22 cellular contexts compared by ENCODE assay signal in genomic region chr18:54187372-54187771, GRCh38.
"Had no signal": no experiment of that assay in that cellular context is flagged by ENCODE, and none has a peak within 500 bp of the region (broad histone marks: within the 10 kb centered on the region; RNA-seq: fewer than 3 reads in every experiment).

No MANE protein-coding gene starts in this region.

- ATAC-seq: effector memory CD8-positive, alpha-beta T cell; gastrocnemius medialis; heart right ventricle; left cardiac atrium; left ventricle myocardium superior; naive thymus-derived CD8-positive, alpha-beta T cell; stimulated activated effector memory CD8-positive, alpha-beta T cell treated with anti-CD3 and anti-CD28 coated beads, Interleukin-12 subunit alpha, Interleukin-12 subunit beta, amount 100 ng/mL, for 72 hours; stimulated activated naive CD8-positive, alpha-beta T cell treated with anti-CD3 and anti-CD28 coated beads, Interleukin-15, Interleukin-2, amounts not matched to agents 100 U/mL and 50 U/mL, for 24 hours had no signal

- H3K4me1 ChIP-seq: esophagus muscularis mucosa, gastrocnemius medialis, heart right ventricle, sigmoid colon had no signal

- H3K9me3 ChIP-seq: esophagus muscularis mucosa, gastrocnemius medialis, heart right ventricle, neutrophil, sigmoid colon, suprapubic skin, thyroid gland had no signal

- H3K27me3 ChIP-seq: esophagus muscularis mucosa, gastrocnemius medialis, heart right ventricle, neutrophil, sigmoid colon, suprapubic skin, thyroid gland had no signal

- H3K27ac ChIP-seq: epithelial cell of prostate, esophagus muscularis mucosa, gastrocnemius medialis, heart right ventricle, neutrophil, sigmoid colon, skin epidermis, suprapubic skin, thyroid gland had no signal

- H3K4me3 ChIP-seq: esophagus muscularis mucosa, gastrocnemius medialis, heart right ventricle, lung, sigmoid colon, skin epidermis, suprapubic skin, thyroid gland had no signal

- DNase-seq: effector memory CD8-positive, alpha-beta T cell; gastrocnemius medialis; heart right ventricle; kidney; left cardiac atrium; left ventricle myocardium superior; mesendoderm; naive thymus-derived CD8-positive, alpha-beta T cell; posterior cingulate gyrus; sigmoid colon; stimulated activated CD4-positive, alpha-beta T cell treated with anti-CD3 and anti-CD28 coated beads, Interleukin-12 subunit alpha, Interleukin-12 subunit beta, amount 100 ng/mL, for 4 hours; stimulated activated CD4-positive, alpha-beta T cell treated with anti-CD3 and anti-CD28 coated beads, Interleukin-2, amount 100 ng/mL, for 48 hours; stimulated activated CD8-positive, alpha-beta memory T cell treated with anti-CD3 and anti-CD28 coated beads, Interleukin-4, amount 100 ng/mL, for 48 hours; stimulated activated naive CD8-positive, alpha-beta T cell treated with anti-CD3 and anti-CD28 coated beads, Interleukin-15, Interleukin-2, amounts not matched to agents 100 U/mL and 50 U/mL, for 24 hours; thyroid gland had no signal

- FAIRE-seq: kidney had no signal
